Comparison of ENCODE assay signal across 1 cellular context in genomic region chr6:57221191-57221935, GRCh38.
A peak's percentile ranks its signal among the peaks of the same experiment; 100 is the strongest.
TF ChIP-seq lines count a peak whose summit lies in the region.

No MANE protein-coding gene starts in this region.

TF ChIP-seq in HepG2, 621 proteins besides CTCF, POLR2A, EP300 and RAD21 (continued from another document and continues in another):
- TF ChIP-seq DZIP1 (CRISPR knock-in tag; IDR thresholded peaks at IDR 0.05) (peak; percentile 35; the same call in 1 of the 2 replicates), PRPF4 (IDR thresholded peaks at IDR 0.05; ENCODE audit: low read depth, low read length, poor library complexity, severe bottlenecking) (no peak), CSRNP1 (CRISPR knock-in tag; IDR thresholded peaks at IDR 0.05) (0 out of 2 replicates have a peak, but pooled peaks have one; percentile 47), TP53 (CRISPR knock-in tag; conservative IDR thresholded peaks at IDR 0.05) (no peak), MED13 (CRISPR knock-in tag; IDR thresholded peaks at IDR 0.05) (no peak), ZNF790 (CRISPR knock-in tag; IDR thresholded peaks at IDR 0.05; ENCODE audit: borderline replicate concordance) (no peak), PBX2 (CRISPR knock-in tag; IDR thresholded peaks at IDR 0.05) (no peak), STAG1 (CRISPR knock-in tag; IDR thresholded peaks at IDR 0.05) (peak; percentile 5; the same call in 1 of the 2 replicates), MYPOP (CRISPR knock-in tag; IDR thresholded peaks at IDR 0.05) (no peak), MLX (CRISPR knock-in tag; IDR thresholded peaks at IDR 0.05) (no peak), JDP2 (CRISPR knock-in tag; IDR thresholded peaks at IDR 0.05; ENCODE audit: borderline replicate concordance) (no peak), ZNF337 (CRISPR knock-in tag; IDR thresholded peaks at IDR 0.05; ENCODE audit: borderline replicate concordance, low read depth) (no peak), ZNF432 (CRISPR knock-in tag; IDR thresholded peaks at IDR 0.05; ENCODE audit: borderline replicate concordance) (no peak), MEIS2 (CRISPR knock-in tag; IDR thresholded peaks at IDR 0.05) (0 out of 2 replicates have a peak, but pooled peaks have one; percentile 42), ZNF660 (CRISPR knock-in tag; IDR thresholded peaks at IDR 0.05; ENCODE audit: borderline replicate concordance, low read depth) (no peak), MTA3 (CRISPR knock-in tag; IDR thresholded peaks at IDR 0.05) (no peak), SP5 (CRISPR knock-in tag; IDR thresholded peaks at IDR 0.05; ENCODE audit: borderline replicate concordance, low read depth) (peak; percentile 92), SIN3A (IDR thresholded peaks at IDR 0.05; ENCODE audit: borderline replicate concordance, low read depth, low read length) (0 out of 2 replicates have a peak, but pooled peaks have one; percentile 6), CEBPG (CRISPR knock-in tag; IDR thresholded peaks at IDR 0.05) (no peak), SRF (IDR thresholded peaks at IDR 0.05; ENCODE audit: low read depth, low read length) (no peak), ZSCAN5A (CRISPR knock-in tag; IDR thresholded peaks at IDR 0.05; ENCODE audit: borderline replicate concordance) (peak; percentile 45; the same call in 1 of the 2 replicates), ETV6 (CRISPR knock-in tag; conservative IDR thresholded peaks at IDR 0.05) (no peak; the same call in none of the 2 replicates), KLF15 (CRISPR knock-in tag; IDR thresholded peaks at IDR 0.05; ENCODE audit: borderline replicate concordance) (peak; percentile 43), NRL (CRISPR knock-in tag; IDR thresholded peaks at IDR 0.05; ENCODE audit: borderline replicate concordance) (peak; percentile 18; the same call in 1 of the 2 replicates), ZNF142 (CRISPR knock-in tag; IDR thresholded peaks at IDR 0.05) (no peak), ZNF878 (CRISPR knock-in tag; IDR thresholded peaks at IDR 0.05) (no peak), ZNF691 (CRISPR knock-in tag; IDR thresholded peaks at IDR 0.05; ENCODE audit: borderline replicate concordance, low read depth) (no peak), ZNF597 (CRISPR knock-in tag; IDR thresholded peaks at IDR 0.05) (0 out of 2 replicates have a peak, but pooled peaks have one; percentile 23), MBNL3 (CRISPR knock-in tag; conservative IDR thresholded peaks at IDR 0.05) (no peak), RFX3 (CRISPR knock-in tag; IDR thresholded peaks at IDR 0.05) (no peak), TRAFD1 (CRISPR knock-in tag; IDR thresholded peaks at IDR 0.05; ENCODE audit: borderline replicate concordance) (peak; percentile 43; the same call in 1 of the 2 replicates)
